ENCODE assay signal across 9 cellular contexts in the genomic region with DNA sequence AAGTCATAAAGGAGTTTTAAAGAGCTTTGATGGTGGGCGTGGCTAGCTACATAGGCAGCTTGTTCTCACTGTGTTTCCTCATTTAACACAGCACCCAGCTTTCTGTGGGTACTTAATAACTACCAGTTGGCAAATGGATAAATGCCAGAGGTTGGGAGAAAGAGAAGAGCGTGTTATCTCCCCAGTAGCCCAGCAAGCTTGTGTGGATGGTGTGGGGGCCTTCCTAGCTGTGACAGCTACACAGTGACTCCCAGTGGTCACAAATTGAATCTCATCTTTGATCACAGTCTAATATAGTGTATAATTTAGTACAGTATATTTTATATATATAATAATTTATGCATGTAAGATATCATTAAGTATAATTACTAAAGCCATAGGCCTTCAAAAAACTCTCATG.
DNase-seq lines count a peak whose midpoint lies in the region; ATAC-seq and TF ChIP-seq lines count a peak whose summit lies in the region.
"Had no signal": no experiment of that assay in that cellular context is flagged by ENCODE, and none has a peak within 500 bp of the region (broad histone marks: within the 10 kb centered on the region; RNA-seq: fewer than 3 reads in every experiment).

No MANE protein-coding gene starts in this region.

- no peaks in the 10 kb centered on the region for H3K9me3 Mint-ChIP-seq in activated T-cell treated with anti-CD3 and anti-CD28 coated beads, Interleukin-2, amount 50 U/mL, for 24 hours

- no peaks in the 10 kb centered on the region for H3K9me3 ChIP-seq in tibial artery

- no peak overlapping the region for H3K27ac Mint-ChIP-seq in activated T-cell treated with anti-CD3 and anti-CD28 coated beads, Interleukin-2, amount 50 U/mL, for 24 hours
- H3K27ac Mint-ChIP-seq: activated naive CD8-positive, alpha-beta T cell had no signal

- H3K4me1 ChIP-seq in tibial artery, result peaks cover 0 to 8% (median 0%) of the 10 kb centered on the region in 4 donors

- H3K36me3 Mint-ChIP-seq in activated T-cell treated with anti-CD3 and anti-CD28 coated beads, Interleukin-2, amount 50 U/mL, for 24 hours (ENCODE audit: low read depth), result no peaks in the 10 kb centered on the region
- H3K36me3 Mint-ChIP-seq: activated naive CD8-positive, alpha-beta T cell had no signal

- peak; percentile 77 for ATAC-seq in GM19043 (IDR thresholded peaks at IDR 0.05; ENCODE audit: low read depth, unreplicated experiment)

- no peak overlapping the region for H3K4me3 Mint-ChIP-seq in activated T-cell treated with anti-CD3 and anti-CD28 coated beads, Interleukin-2, amount 50 U/mL, for 24 hours
- H3K4me3 Mint-ChIP-seq: activated naive CD8-positive, alpha-beta T cell had no signal

- peak overlapping the region; percentile 32 for H3K27ac ChIP-seq in 22Rv1
- H3K27ac ChIP-seq in tibial artery, result no peak overlapping the region

- peak; percentile 90 for DNase-seq in LHCN-M2 (ENCODE audit: low read depth)
- DNase-seq in SKM-1 (lab: John Stamatoyannopoulos, UW; ENCODE audit: unreplicated experiment), result peak; percentile 2
- DNase-seq in hepatic stellate cell (ENCODE audit: low spot score), result peak; percentile 16
- no peak for DNase-seq in tibial artery
- DNase-seq in activated T-cell treated with anti-CD3 and anti-CD28 coated beads, Interleukin-2, amount 50 U/mL, for 24 hours, result no peak
- no peak for DNase-seq in CD1c-positive myeloid dendritic cell (ENCODE audit: extremely low spot score)

- peak; percentile 79 for TF ChIP-seq CTCF in 22Rv1 (IDR thresholded peaks at IDR 0.05)
- TF ChIP-seq CTCF in tibial artery (IDR thresholded peaks at IDR 0.05), result peak; percentile 52 to 66

- H3K4me1 Mint-ChIP-seq in activated T-cell treated with anti-CD3 and anti-CD28 coated beads, Interleukin-2, amount 50 U/mL, for 24 hours (ENCODE audit: low read depth), result no peaks in the 10 kb centered on the region

- no peak overlapping the region for H3K4me3 ChIP-seq in tibial artery

- H3K36me3 ChIP-seq in tibial artery, result no peaks in the 10 kb centered on the region

- intact Hi-C loops in tibial artery (cut with DNase I; ENCODE audit: low total_unique reads), result no loop called here

- H3K27me3 Mint-ChIP-seq in activated T-cell treated with anti-CD3 and anti-CD28 coated beads, Interleukin-2, amount 50 U/mL, for 24 hours, result no peaks in the 10 kb centered on the region
- H3K27me3 Mint-ChIP-seq: activated naive CD8-positive, alpha-beta T cell had no signal

- no peaks in the 10 kb centered on the region for H3K27me3 ChIP-seq in tibial artery

Comparison
In these comparisons a context has a peak if more than half of its experiments do, and no peak if none do; other contexts are left out.
1. DNase-seq: peak in LHCN-M2 (single experiment), SKM-1 (single experiment) and hepatic stellate cell (single experiment); none in tibial artery (0 of 2), activated T-cell treated with anti-CD3 and anti-CD28 coated beads, Interleukin-2, amount 50 U/mL, for 24 hours (single experiment) and CD1c-positive myeloid dendritic cell (single experiment).